In the genomic region with DNA sequence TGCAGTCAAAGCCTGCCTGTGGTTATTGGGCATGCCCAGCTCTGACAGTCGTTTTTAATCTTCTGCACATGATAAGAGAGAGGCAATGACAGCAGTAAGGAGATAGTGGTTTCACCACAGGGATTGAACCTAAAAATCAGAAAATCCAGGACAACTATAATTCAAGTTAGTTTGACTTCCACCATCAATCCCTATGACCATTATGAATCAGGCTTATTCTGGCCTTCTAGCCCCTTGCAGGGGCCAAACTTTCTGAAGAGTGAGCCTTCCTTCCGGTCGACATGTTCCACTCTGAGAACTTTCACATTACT, we compare ENCODE assay signal across 19 cellular contexts.
DNase-seq lines count a peak whose midpoint lies in the region; ATAC-seq, FAIRE-seq and TF ChIP-seq lines count a peak whose summit lies in the region.
"Had no signal": no experiment of that assay in that cellular context is flagged by ENCODE, and none has a peak within 500 bp of the region (broad histone marks: within the 10 kb centered on the region; RNA-seq: fewer than 3 reads in every experiment).

No MANE protein-coding gene starts in this region.

- no peak for FAIRE-seq in astrocyte (lab: Jason Lieb, UNC)
- FAIRE-seq: GM12892, HepG2 had no signal

- H3K4me3 ChIP-seq in astrocyte (ENCODE audit: insufficient read depth, low read depth, low read length) = peak overlapping the region; percentile 36
- H3K4me3 ChIP-seq in skeletal muscle cell (ENCODE audit: low read depth, low read length) = peak overlapping the region; percentile 14
- H3K4me3 ChIP-seq in right cardiac atrium (ENCODE audit: low read length) = no peak overlapping the region

- H3K27ac ChIP-seq in astrocyte (ENCODE audit: low read depth, low read length) (peak overlapping the region; percentile 58), right cardiac atrium (ENCODE audit: low read length) (no peak overlapping the region)
- H3K27ac ChIP-seq: KMS-11 had no signal

- no peaks in the 10 kb centered on the region for H4K20me1 ChIP-seq in astrocyte (ENCODE audit: insufficient read depth, low read length)

- H3K9me3 Mint-ChIP-seq in astrocyte (ENCODE audit: unreplicated experiment) = peaks cover 3% of the 10 kb centered on the region
- H3K9me3 Mint-ChIP-seq in glutamatergic neuron (ENCODE audit: unreplicated experiment) = no peaks in the 10 kb centered on the region
- peaks cover 34% of the 10 kb centered on the region for H3K9me3 Mint-ChIP-seq in HFFc6

- H3K4me3 Mint-ChIP-seq in astrocyte (ENCODE audit: unreplicated experiment) (no peak overlapping the region), glutamatergic neuron (ENCODE audit: unreplicated experiment) (no peak overlapping the region), HFFc6 (no peak overlapping the region)
- H3K4me3 Mint-ChIP-seq: CD4-positive, CD25-positive, alpha-beta regulatory T cell had no signal

- ATAC-seq in HG03378 (IDR thresholded peaks at IDR 0.05; ENCODE audit: unreplicated experiment) = no peak
- no peak for ATAC-seq in HG02885 (IDR thresholded peaks at IDR 0.05; ENCODE audit: poor library complexity, unreplicated experiment)
- no peak for ATAC-seq in right cardiac atrium
- ATAC-seq: HepG2 had no signal

- H3K27ac Mint-ChIP-seq in astrocyte (ENCODE audit: unreplicated experiment) (no peak overlapping the region), glutamatergic neuron (ENCODE audit: unreplicated experiment) (peak overlapping the region; percentile 50), HFFc6 (no peak overlapping the region)
- H3K27ac Mint-ChIP-seq: CD4-positive, CD25-positive, alpha-beta regulatory T cell had no signal

- H3K9me3 ChIP-seq in astrocyte (ENCODE audit: insufficient read depth, low read depth, low read length) = no peaks in the 10 kb centered on the region
- no peaks in the 10 kb centered on the region for H3K9me3 ChIP-seq in right cardiac atrium (ENCODE audit: control insufficient read depth, low read length)

- peak overlapping the region; percentile 79 for H3K4me2 ChIP-seq in astrocyte (ENCODE audit: low read length)
- H3K4me2 ChIP-seq: KMS-11 had no signal

- H3K4me1 ChIP-seq in astrocyte (ENCODE audit: insufficient read depth, low read length) = peaks cover 8% of the 10 kb centered on the region
- H3K4me1 ChIP-seq in right cardiac atrium (ENCODE audit: control insufficient read depth, insufficient read depth, low read length) = no peaks in the 10 kb centered on the region

- no peaks in the 10 kb centered on the region for H3K27me3 Mint-ChIP-seq in astrocyte (ENCODE audit: low read depth, unreplicated experiment)
- H3K27me3 Mint-ChIP-seq in glutamatergic neuron (ENCODE audit: unreplicated experiment) = no peaks in the 10 kb centered on the region
- H3K27me3 Mint-ChIP-seq in HFFc6 (ENCODE audit: insufficient read depth) = no peaks in the 10 kb centered on the region; the same call in 1 of the 2 replicates
- H3K27me3 Mint-ChIP-seq: CD4-positive, CD25-positive, alpha-beta regulatory T cell had no signal

- H3K4me1 Mint-ChIP-seq in astrocyte (ENCODE audit: low read depth, unreplicated experiment) (peaks cover 12% of the 10 kb centered on the region), glutamatergic neuron (ENCODE audit: low read depth, unreplicated experiment) (peaks cover 6% of the 10 kb centered on the region), HFFc6 (ENCODE audit: low read depth) (no peaks in the 10 kb centered on the region)
- H3K4me1 Mint-ChIP-seq: CD4-positive, CD25-positive, alpha-beta regulatory T cell had no signal

- no peaks in the 10 kb centered on the region for H3K79me2 ChIP-seq in astrocyte (ENCODE audit: insufficient read depth, low read length)

- 32% methylated on average over 3 of the region's 3 CpGs for WGBS in right cardiac atrium

- H3K36me3 Mint-ChIP-seq in astrocyte (ENCODE audit: low read depth, unreplicated experiment) = no peaks in the 10 kb centered on the region
- no peaks in the 10 kb centered on the region for H3K36me3 Mint-ChIP-seq in glutamatergic neuron (ENCODE audit: unreplicated experiment)
- no peaks in the 10 kb centered on the region for H3K36me3 Mint-ChIP-seq in HFFc6 (ENCODE audit: low read depth)
- H3K36me3 Mint-ChIP-seq: CD4-positive, CD25-positive, alpha-beta regulatory T cell had no signal

- DNase-seq in DMS114 treated with DMSO at 0.1 percent for 48 hours (lab: John Stamatoyannopoulos, UW; ENCODE audit: unreplicated experiment) = peak; percentile 43
- no peak for DNase-seq in astrocyte (ENCODE audit: low read depth)
- no peak for DNase-seq in glutamatergic neuron
- no peak for DNase-seq in skeletal muscle cell (ENCODE audit: low read depth)
- DNase-seq in HFFc6 = no peak
- DNase-seq in right cardiac atrium = no peak
- DNase-seq: AML-193; Calu3; CD4-positive, CD25-positive, alpha-beta regulatory T cell; DMS79; MM.1S; NCI-H1417 treated with DMSO at 0.1 percent for 48 hours; NCI-H2227 treated with DMSO at 0.1 percent for 48 hours; NCI-H524 treated with DMSO at 0.1 percent for 48 hours had no signal

- intact Hi-C loops in right cardiac atrium (cut with DNase I) = no loop called here

- H2AFZ ChIP-seq in astrocyte (ENCODE audit: low read depth, low read length) = peak overlapping the region; percentile 54

- H3K36me3 ChIP-seq in astrocyte (ENCODE audit: insufficient read depth, low read length) = no peaks in the 10 kb centered on the region

- peak overlapping the region; percentile 46 for H3K9ac ChIP-seq in astrocyte (ENCODE audit: low read length)
- H3K9ac ChIP-seq: KMS-11 had no signal

- H3K27me3 ChIP-seq in astrocyte (ENCODE audit: insufficient read depth, low read length) (no peaks in the 10 kb centered on the region), right cardiac atrium (ENCODE audit: control insufficient read depth, insufficient read depth) (no peaks in the 10 kb centered on the region)

- TF ChIP-seq CTCF in astrocyte (IDR thresholded peaks at IDR 0.05; ENCODE audit: insufficient read depth, low read depth, low read length) = no peak
- TF ChIP-seq CTCF in glutamatergic neuron (IDR thresholded peaks at IDR 0.05; ENCODE audit: partially characterized antibody, unreplicated experiment) = no peak
- TF ChIP-seq CTCF in HFFc6 (IDR thresholded peaks at IDR 0.05) = no peak
